Comparison of ENCODE assay signal across 9 cellular contexts in the genomic region with DNA sequence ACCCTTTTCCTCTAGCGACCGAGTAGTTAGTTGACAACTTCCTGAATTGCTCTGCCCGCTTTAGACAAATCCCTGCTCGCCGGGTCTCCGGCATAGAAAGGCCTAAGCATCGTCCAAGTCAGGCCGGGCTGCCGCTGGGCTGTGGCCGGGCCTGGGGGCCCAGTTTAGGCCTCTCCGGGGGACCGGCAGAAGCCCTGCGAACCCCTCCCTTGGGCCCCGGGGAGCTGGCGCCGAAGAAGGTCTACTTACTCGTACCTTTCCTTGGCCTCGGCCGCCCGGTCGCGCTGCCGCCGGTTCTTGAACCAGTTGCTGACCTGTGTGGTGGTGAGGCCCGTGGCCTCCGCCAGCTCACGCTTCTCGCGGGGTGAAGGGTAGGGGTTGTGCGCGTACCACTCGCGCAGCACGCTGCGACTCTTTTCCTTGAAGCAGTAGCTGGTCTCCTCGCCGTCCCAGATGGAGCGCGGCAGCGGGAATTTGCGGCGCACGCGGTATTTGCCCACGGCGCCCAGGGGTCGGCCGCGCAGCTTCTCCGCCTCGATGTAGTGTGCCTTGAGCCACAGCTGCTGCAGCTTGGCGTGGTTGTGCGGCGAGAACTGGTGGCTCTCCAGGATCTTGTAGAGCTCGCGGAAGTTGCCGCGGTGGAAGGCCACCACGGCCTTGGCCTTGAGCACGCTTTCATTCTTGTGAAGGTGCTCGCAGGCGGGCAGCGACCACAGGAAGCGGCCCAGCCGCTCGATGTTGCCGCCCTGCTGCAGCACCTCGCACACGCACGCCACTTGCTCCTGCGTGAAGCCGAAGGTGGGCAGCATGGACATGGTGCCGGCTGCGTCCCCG. TPM values are rescaled to one million over a fixed set of nuclear protein-coding genes. Genes with fewer than 3 reads are reported as not detected.
DNase-seq lines count a peak whose midpoint lies in the region; ATAC-seq and TF ChIP-seq lines count a peak whose summit lies in the region.
"Had no signal": no experiment of that assay in that cellular context is flagged by ENCODE, and none has a peak within 500 bp of the region (broad histone marks: within the 10 kb centered on the region; RNA-seq: fewer than 3 reads in every experiment).

No MANE protein-coding gene starts in this region.

- H3K9ac ChIP-seq in neuronal stem cell (ENCODE audit: low read depth, low read length, poor library complexity), result peak overlapping the region; percentile 14

- no peak overlapping the region for H3K4ac ChIP-seq in neuronal stem cell (ENCODE audit: low read length)

- H2BK15ac ChIP-seq in neuronal stem cell (ENCODE audit: low read length), result peak overlapping the region; percentile 95

- no peak overlapping the region for H4K8ac ChIP-seq in neuronal stem cell (ENCODE audit: low read depth, low read length)

- peak overlapping the region; percentile 67 for H3K4me2 ChIP-seq in neuronal stem cell (ENCODE audit: insufficient read depth, low read length, poor library complexity, severe bottlenecking)

- H4K91ac ChIP-seq in neuronal stem cell (ENCODE audit: low read depth, low read length, poor library complexity), result no peak overlapping the region

- H3K9me3 ChIP-seq in Peyer's patch, result no peaks in the 10 kb centered on the region
- peaks cover 4 to 26% of the 10 kb centered on the region in 2 donors for H3K9me3 ChIP-seq in neuronal stem cell (replicated peaks in 1 of 2; ENCODE audit: control insufficient read depth in 2 of 2, insufficient read depth in 1 of 2, low read depth in 1 of 2, low read length in 2 of 2)

- no peak overlapping the region for H3K27ac ChIP-seq in Peyer's patch
- no peak overlapping the region for H3K27ac ChIP-seq in neuronal stem cell (replicated peaks; ENCODE audit: low read length)
- H3K27ac ChIP-seq: SK-N-MC had no signal

- H3K27me3 ChIP-seq in Peyer's patch, result peaks cover 0 to 80% of the 10 kb centered on the region in 2 donors
- peaks cover 82 to 98% (median 95%) of the 10 kb centered on the region in 3 experiments for H3K27me3 ChIP-seq in neuronal stem cell (ENCODE audit: control insufficient read depth in 3 of 3, insufficient read depth in 3 of 3, low read depth in 1 of 3, low read length in 3 of 3)

- H3K23ac ChIP-seq in neuronal stem cell (ENCODE audit: low read depth, low read length, poor library complexity), result peak overlapping the region; percentile 75

- H3K4me1 ChIP-seq in Peyer's patch (peaks cover 0 to 46% (median 13%) of the 10 kb centered on the region in 4 donors), neuronal stem cell (ENCODE audit: control insufficient read depth in 2 of 2, insufficient read depth in 1 of 2, low read depth in 1 of 2, low read length in 2 of 2) (peaks cover 16 to 21% of the 10 kb centered on the region in 2 donors)

- peak overlapping the region; percentile 88 for H2AK5ac ChIP-seq in neuronal stem cell (ENCODE audit: low read depth, low read length)

- H2BK5ac ChIP-seq in neuronal stem cell (ENCODE audit: low read length), result no peak overlapping the region

- H3K18ac ChIP-seq in neuronal stem cell (ENCODE audit: low read length), result peak overlapping the region; percentile 94

- peak overlapping the region; percentile 18 to 49 (median 38) for H3K4me3 ChIP-seq in Peyer's patch
- H3K4me3 ChIP-seq in epithelial cell of proximal tubule (ENCODE audit: low read depth, low read length), result peak overlapping the region; percentile 39
- H3K4me3 ChIP-seq in neuronal stem cell (ENCODE audit: low read length in 2 of 2), result peak overlapping the region in 1 of 2 donors; percentile 64

- H2AFZ ChIP-seq in neuronal stem cell (ENCODE audit: low read length), result peak overlapping the region; percentile 85

- peak; percentile 14 for DNase-seq in DMS153 (lab: John Stamatoyannopoulos, UW)
- DNase-seq in DMS153 treated with DMSO at 0.1 percent for 48 hours (lab: John Stamatoyannopoulos, UW; ENCODE audit: unreplicated experiment), result no peak
- DNase-seq in Peyer's patch, result no peak
- no peak for DNase-seq in epithelial cell of proximal tubule (ENCODE audit: low read depth)
- no peak for DNase-seq in neuronal stem cell (ENCODE audit: low spot score)
- DNase-seq in COLO829 (ENCODE audit: low spot score), result no peak
- DNase-seq in effector CD8-positive, alpha-beta T cell (lab: John Stamatoyannopoulos, UW), result no peak

- ATAC-seq in HG03469 (IDR thresholded peaks at IDR 0.05; ENCODE audit: unreplicated experiment), result no peak

- peak overlapping the region; percentile 47 for H3K14ac ChIP-seq in neuronal stem cell (ENCODE audit: low read length)

- no peaks in the 10 kb centered on the region for H3K79me1 ChIP-seq in neuronal stem cell (ENCODE audit: low read depth, low read length)

- TF ChIP-seq POLR2A in Peyer's patch (IDR thresholded peaks at IDR 0.05), result no peak

- H3K36me3 ChIP-seq in Peyer's patch (no peaks in the 10 kb centered on the region), neuronal stem cell (replicated peaks in 1 of 2; ENCODE audit: control insufficient read depth in 2 of 2, insufficient read depth in 2 of 2, low read length in 2 of 2) (no peaks in the 10 kb centered on the region)

- H2BK120ac ChIP-seq in neuronal stem cell (ENCODE audit: low read depth, low read length), result peak overlapping the region; percentile 37

- peak overlapping the region; percentile 78 for H2BK12ac ChIP-seq in neuronal stem cell (ENCODE audit: low read length)

- TF ChIP-seq CTCF in Peyer's patch (IDR thresholded peaks at IDR 0.05) (no peak), epithelial cell of proximal tubule (conservative IDR thresholded peaks at IDR 0.05; ENCODE audit: low read depth, low read length) (no peak)

- WGBS in neuronal stem cell (ENCODE audit: extremely low coverage in 2 of 2, insufficient read length in 2 of 2, insufficient replicate concordance in 1 of 2), 2 donors, result no CpG with 5 or more reads among the region's 75 CpGs

RNA-seq across cellular contexts. Expression of gene SIX2, which starts 0.7 kb away (rescaled TPM):
- not detected for total RNA-seq in Peyer's patch
- total RNA-seq in epithelial cell of proximal tubule, result 0.06 and 3.1 TPM in 2 replicates
- 0.15 TPM for polyA plus RNA-seq in neuronal stem cell (2013, experiment 1 of 2)
- 0.22 TPM for polyA plus RNA-seq in neuronal stem cell (2013, experiment 2 of 2)
